1 cellular context compared by ENCODE assay signal in the genomic region with DNA sequence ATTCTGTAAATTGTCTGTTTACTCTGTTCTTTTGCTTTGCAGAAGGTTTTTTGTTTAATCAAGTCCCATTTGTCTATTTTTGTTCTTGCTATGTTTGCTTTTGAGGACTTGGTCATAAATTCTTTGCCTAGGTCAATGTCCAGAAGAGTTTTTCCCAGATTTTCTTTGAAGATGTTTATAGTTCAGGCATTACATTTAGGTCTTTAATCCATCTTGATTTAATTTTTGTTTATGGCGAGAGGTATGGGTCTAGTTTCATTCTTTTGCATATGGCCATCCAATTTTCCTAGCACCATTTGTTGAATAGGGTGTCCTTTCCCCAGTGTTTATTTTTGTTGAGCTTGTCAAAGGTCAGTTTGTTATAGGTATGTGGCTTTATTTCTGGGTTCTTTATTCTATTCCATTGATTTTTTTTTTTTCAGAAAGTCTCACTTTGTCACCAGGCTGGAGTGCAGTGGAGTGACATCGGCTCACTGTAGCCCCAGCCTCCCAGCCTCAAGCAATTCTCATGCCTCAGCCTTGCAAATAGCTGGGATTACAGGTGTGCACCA.
A peak's percentile ranks its signal among the peaks of the same experiment; 100 is the strongest.
TF ChIP-seq lines count a peak whose summit lies in the region.

No MANE protein-coding gene starts in this region.

TF ChIP-seq in HepG2, 621 proteins besides CTCF, POLR2A, EP300 and RAD21 (continued from another document):
- peak; percentile 44; the same call in 1 of the 2 replicates for TF ChIP-seq ARID5B (CRISPR knock-in tag; IDR thresholded peaks at IDR 0.05)
- no peak for TF ChIP-seq ZNF143 (CRISPR knock-in tag; IDR thresholded peaks at IDR 0.05)
- TF ChIP-seq FOXC1 (CRISPR knock-in tag; IDR thresholded peaks at IDR 0.05; ENCODE audit: borderline replicate concordance), result no peak
- no peak for TF ChIP-seq SRSF4 (IDR thresholded peaks at IDR 0.05; ENCODE audit: low read depth, low read length, poor library complexity, severe bottlenecking)
- no peak for TF ChIP-seq ZNF260 (CRISPR knock-in tag; IDR thresholded peaks at IDR 0.05; ENCODE audit: borderline replicate concordance, low read depth)
